In genomic region chr10:22723343-22723779, GRCh38 we compare ENCODE assay signal across 9 cellular contexts. TPM values are rescaled to one million over a fixed set of nuclear protein-coding genes. Genes with fewer than 3 reads are reported as not detected.
A peak's percentile ranks its signal among the peaks of the same experiment; 100 is the strongest.
DNase-seq lines count a peak whose midpoint lies in the region; ATAC-seq and TF ChIP-seq lines count a peak whose summit lies in the region.
"Had no signal": no experiment of that assay in that cellular context is flagged by ENCODE, and none has a peak within 500 bp of the region (broad histone marks: within the 10 kb centered on the region; RNA-seq: fewer than 3 reads in every experiment).

No MANE protein-coding gene starts in this region.

- no peaks in the 10 kb centered on the region for H3K4me1 ChIP-seq in mucosa of descending colon (ENCODE audit: low read depth)
- H3K4me1 ChIP-seq in ovary (ENCODE audit: insufficient read depth), result no peaks in the 10 kb centered on the region

- H3K9me3 ChIP-seq in mucosa of descending colon (no peaks in the 10 kb centered on the region), ovary (no peaks in the 10 kb centered on the region)

- H3K4me3 ChIP-seq in mucosa of descending colon, result no peak overlapping the region
- H3K4me3 ChIP-seq in ovary, result no peak overlapping the region

- DNase-seq in mucosa of descending colon, result no peak
- no peak for DNase-seq in ovary
- no peak for DNase-seq in HuH-7 (ENCODE audit: low spot score)
- DNase-seq in NCI-H748 treated with DMSO at 0.1 percent for 48 hours (lab: John Stamatoyannopoulos, UW), result no peak
- DNase-seq in Calu3, result no peak
- DNase-seq: activated naive CD4-positive, alpha-beta T cell treated with Interleukin-2 at 50 U/mL for 16 hours had no signal

- no peak for TF ChIP-seq CTCF in mucosa of descending colon (IDR thresholded peaks at IDR 0.05)
- TF ChIP-seq CTCF in ovary (IDR thresholded peaks at IDR 0.05), result no peak
- no peak for TF ChIP-seq CTCF in Calu3 (IDR thresholded peaks at IDR 0.05; ENCODE audit: unreplicated experiment)

- no peak for TF ChIP-seq POLR2A in ovary (IDR thresholded peaks at IDR 0.05)

- TF ChIP-seq EP300 in ovary (IDR thresholded peaks at IDR 0.05), result no peak

- no peaks in the 10 kb centered on the region for H3K27me3 ChIP-seq in ovary

- no peaks in the 10 kb centered on the region for H3K27me3 Mint-ChIP-seq in Calu3 (ENCODE audit: unreplicated experiment)

- H3K9me3 Mint-ChIP-seq in Calu3 (ENCODE audit: low read depth, unreplicated experiment), result no peaks in the 10 kb centered on the region

- 79 to 86% (median 84%) methylated on average over 5 of the region's 5 CpGs for WGBS in ovary, 3 donors

- no peak overlapping the region for H3K27ac ChIP-seq in ovary

- no peak overlapping the region for H3K27ac Mint-ChIP-seq in Calu3 (ENCODE audit: unreplicated experiment)

- H3K36me3 Mint-ChIP-seq in Calu3 (ENCODE audit: insufficient read depth, unreplicated experiment), result no peaks in the 10 kb centered on the region

- intact Hi-C loops in mucosa of descending colon (cut with DNase I, micrococcal nuclease), result no loop called here
- intact Hi-C loops in ovary (cut with DNase I), result no loop called here
- intact Hi-C loops in Calu3 (cut with micrococcal nuclease; ENCODE audit: unreplicated experiment), result no loop called here

- peak; percentile 81 for ATAC-seq in GM18868 (IDR thresholded peaks at IDR 0.05; ENCODE audit: unreplicated experiment)
- ATAC-seq in GM21786 (IDR thresholded peaks at IDR 0.05; ENCODE audit: unreplicated experiment), result peak; percentile 75
- peak; percentile 64 for ATAC-seq in HG03565 (IDR thresholded peaks at IDR 0.05; ENCODE audit: unreplicated experiment)
- peak; percentile 50 for ATAC-seq in mucosa of descending colon

- H3K4me1 Mint-ChIP-seq in Calu3 (ENCODE audit: low read depth, unreplicated experiment), result peaks cover 8% of the 10 kb centered on the region

- no TSS peak for BruUV-seq in Calu3 (replicated peaks; lab: Mats Ljungman, UMichigan)

- no peaks in the 10 kb centered on the region for H3K36me3 ChIP-seq in mucosa of descending colon (ENCODE audit: low read depth)
- no peaks in the 10 kb centered on the region for H3K36me3 ChIP-seq in ovary

- CTCF ChIA-PET in Calu3 (lab: Charles Lee), result no interaction called here

- H3K4me3 Mint-ChIP-seq in Calu3 (ENCODE audit: low read depth, unreplicated experiment), result no peak overlapping the region

RNA-seq across cellular contexts. Expression of gene PIP4K2A, which starts 9.0 kb away (rescaled TPM):
- total RNA-seq in mucosa of descending colon (10 to 100 TPM; 17.2 to 29.4 (median 21.2) TPM), ovary (10 to 100 TPM in 5 of 7 donors, 1 to 10 TPM in 2; 4.3 to 27.0 (median 18.4) TPM), Calu3 (2022) (22.7 and 24.2 TPM in 2 replicates)
- 10 to 100 TPM in 1 of 2 donors, 1 to 10 TPM in 1; 9.8 to 85.6 TPM for polyA plus RNA-seq in ovary
